ENCODE assay signal across 1 cellular context in the genomic region with DNA sequence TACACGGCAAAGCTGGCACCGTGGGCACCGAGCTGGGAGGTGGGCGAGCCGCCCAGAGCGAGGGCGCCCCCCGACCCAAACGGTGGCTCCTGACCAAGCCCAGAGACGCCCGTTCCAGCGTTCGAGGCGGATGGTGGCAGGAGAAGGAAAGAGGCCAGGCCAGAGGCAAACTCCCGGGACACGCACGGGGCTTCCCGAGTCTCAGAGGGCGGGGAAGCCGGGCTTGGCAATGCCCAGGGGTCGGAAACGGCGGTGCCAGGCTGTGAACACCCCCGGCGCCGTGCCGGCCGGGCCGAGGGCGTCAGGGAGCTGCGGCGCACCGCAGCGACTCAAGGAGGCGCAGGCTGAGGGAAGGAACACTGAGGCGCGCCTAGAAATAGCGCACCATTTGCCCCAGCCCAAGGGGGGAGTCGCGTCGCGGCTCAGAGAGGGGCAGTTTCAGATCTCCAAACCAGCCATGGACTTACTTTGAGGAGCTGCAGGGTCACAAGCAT.
A peak's percentile ranks its signal among the peaks of the same experiment; 100 is the strongest.
TF ChIP-seq lines count a peak whose summit lies in the region.

No MANE protein-coding gene starts in this region.

TF ChIP-seq in GM12878, 131 proteins besides CTCF, POLR2A, EP300 and RAD21 (continued from another document):
- TF ChIP-seq, protein P1, sequence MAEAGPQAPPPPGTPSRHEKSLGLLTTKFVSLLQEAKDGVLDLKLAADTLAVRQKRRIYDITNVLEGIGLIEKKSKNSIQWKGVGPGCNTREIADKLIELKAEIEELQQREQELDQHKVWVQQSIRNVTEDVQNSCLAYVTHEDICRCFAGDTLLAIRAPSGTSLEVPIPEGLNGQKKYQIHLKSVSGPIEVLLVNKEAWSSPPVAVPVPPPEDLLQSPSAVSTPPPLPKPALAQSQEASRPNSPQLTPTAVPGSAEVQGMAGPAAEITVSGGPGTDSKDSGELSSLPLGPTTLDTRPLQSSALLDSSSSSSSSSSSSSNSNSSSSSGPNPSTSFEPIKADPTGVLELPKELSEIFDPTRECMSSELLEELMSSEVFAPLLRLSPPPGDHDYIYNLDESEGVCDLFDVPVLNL (IDR thresholded peaks at IDR 0.05; ENCODE audit: low read depth, low read length) = no peak
- no peak for TF ChIP-seq MYB (IDR thresholded peaks at IDR 0.05; ENCODE audit: borderline replicate concordance, low read depth, low read length)
- no peak for TF ChIP-seq SIX5 (IDR thresholded peaks at IDR 0.05; ENCODE audit: low read depth, low read length, severe bottlenecking)
- TF ChIP-seq, protein P2, sequence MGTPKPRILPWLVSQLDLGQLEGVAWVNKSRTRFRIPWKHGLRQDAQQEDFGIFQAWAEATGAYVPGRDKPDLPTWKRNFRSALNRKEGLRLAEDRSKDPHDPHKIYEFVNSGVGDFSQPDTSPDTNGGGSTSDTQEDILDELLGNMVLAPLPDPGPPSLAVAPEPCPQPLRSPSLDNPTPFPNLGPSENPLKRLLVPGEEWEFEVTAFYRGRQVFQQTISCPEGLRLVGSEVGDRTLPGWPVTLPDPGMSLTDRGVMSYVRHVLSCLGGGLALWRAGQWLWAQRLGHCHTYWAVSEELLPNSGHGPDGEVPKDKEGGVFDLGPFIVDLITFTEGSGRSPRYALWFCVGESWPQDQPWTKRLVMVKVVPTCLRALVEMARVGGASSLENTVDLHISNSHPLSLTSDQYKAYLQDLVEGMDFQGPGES (IDR thresholded peaks at IDR 0.05) = no peak
- no peak; the same call in 1 of the 2 replicates for TF ChIP-seq SMARCA5 (IDR thresholded peaks at IDR 0.05)
- TF ChIP-seq, protein P3, sequence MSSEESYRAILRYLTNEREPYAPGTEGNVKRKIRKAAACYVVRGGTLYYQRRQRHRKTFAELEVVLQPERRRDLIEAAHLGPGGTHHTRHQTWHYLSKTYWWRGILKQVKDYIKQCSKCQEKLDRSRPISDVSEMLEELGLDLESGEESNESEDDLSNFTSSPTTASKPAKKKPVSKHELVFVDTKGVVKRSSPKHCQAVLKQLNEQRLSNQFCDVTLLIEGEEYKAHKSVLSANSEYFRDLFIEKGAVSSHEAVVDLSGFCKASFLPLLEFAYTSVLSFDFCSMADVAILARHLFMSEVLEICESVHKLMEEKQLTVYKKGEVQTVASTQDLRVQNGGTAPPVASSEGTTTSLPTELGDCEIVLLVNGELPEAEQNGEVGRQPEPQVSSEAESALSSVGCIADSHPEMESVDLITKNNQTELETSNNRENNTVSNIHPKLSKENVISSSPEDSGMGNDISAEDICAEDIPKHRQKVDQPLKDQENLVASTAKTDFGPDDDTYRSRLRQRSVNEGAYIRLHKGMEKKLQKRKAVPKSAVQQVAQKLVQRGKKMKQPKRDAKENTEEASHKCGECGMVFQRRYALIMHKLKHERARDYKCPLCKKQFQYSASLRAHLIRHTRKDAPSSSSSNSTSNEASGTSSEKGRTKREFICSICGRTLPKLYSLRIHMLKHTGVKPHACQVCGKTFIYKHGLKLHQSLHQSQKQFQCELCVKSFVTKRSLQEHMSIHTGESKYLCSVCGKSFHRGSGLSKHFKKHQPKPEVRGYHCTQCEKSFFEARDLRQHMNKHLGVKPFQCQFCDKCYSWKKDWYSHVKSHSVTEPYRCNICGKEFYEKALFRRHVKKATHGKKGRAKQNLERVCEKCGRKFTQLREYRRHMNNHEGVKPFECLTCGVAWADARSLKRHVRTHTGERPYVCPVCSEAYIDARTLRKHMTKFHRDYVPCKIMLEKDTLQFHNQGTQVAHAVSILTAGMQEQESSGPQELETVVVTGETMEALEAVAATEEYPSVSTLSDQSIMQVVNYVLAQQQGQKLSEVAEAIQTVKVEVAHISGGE (CRISPR knock-in tag; IDR thresholded peaks at IDR 0.05) = no peak
- TF ChIP-seq RUNX3 (IDR thresholded peaks at IDR 0.05; ENCODE audit: low read length) = no peak
- TF ChIP-seq WRNIP1 (IDR thresholded peaks at IDR 0.05; ENCODE audit: borderline replicate concordance, low read depth, low read length) = no peak
- TF ChIP-seq NR2C2 (IDR thresholded peaks at IDR 0.05; ENCODE audit: borderline replicate concordance, control insufficient read depth, insufficient read length, low read depth) = no peak
- TF ChIP-seq ESRRA (IDR thresholded peaks at IDR 0.05; ENCODE audit: low read length) = no peak
- TF ChIP-seq DPF2 (IDR thresholded peaks at IDR 0.05) = peak; percentile 70; the same call in 1 of the 2 replicates
- no peak for TF ChIP-seq YY1 (IDR thresholded peaks at IDR 0.05; ENCODE audit: low read depth, low read length)
- TF ChIP-seq NR2C1 (IDR thresholded peaks at IDR 0.05) = no peak
- TF ChIP-seq ZNF24 (IDR thresholded peaks at IDR 0.05) = no peak
- no peak for TF ChIP-seq ZNF274 (IDR thresholded peaks at IDR 0.05; ENCODE audit: insufficient read depth, insufficient read length)
- TF ChIP-seq, protein P4, sequence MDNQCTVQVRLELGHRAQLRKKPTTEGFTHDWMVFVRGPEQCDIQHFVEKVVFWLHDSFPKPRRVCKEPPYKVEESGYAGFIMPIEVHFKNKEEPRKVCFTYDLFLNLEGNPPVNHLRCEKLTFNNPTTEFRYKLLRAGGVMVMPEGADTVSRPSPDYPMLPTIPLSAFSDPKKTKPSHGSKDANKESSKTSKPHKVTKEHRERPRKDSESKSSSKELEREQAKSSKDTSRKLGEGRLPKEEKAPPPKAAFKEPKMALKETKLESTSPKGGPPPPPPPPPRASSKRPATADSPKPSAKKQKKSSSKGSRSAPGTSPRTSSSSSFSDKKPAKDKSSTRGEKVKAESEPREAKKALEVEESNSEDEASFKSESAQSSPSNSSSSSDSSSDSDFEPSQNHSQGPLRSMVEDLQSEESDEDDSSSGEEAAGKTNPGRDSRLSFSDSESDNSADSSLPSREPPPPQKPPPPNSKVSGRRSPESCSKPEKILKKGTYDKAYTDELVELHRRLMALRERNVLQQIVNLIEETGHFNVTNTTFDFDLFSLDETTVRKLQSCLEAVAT (IDR thresholded peaks at IDR 0.05) = no peak; the same call in 1 of the 2 replicates
- no peak for TF ChIP-seq ZNF384 (IDR thresholded peaks at IDR 0.05; ENCODE audit: borderline replicate concordance, low read depth, low read length)
- no peak for TF ChIP-seq EED (IDR thresholded peaks at IDR 0.05; ENCODE audit: low read depth)
- peak; percentile 49; the same call in 1 of the 2 replicates for TF ChIP-seq BACH1 (IDR thresholded peaks at IDR 0.05; ENCODE audit: borderline replicate concordance)
- TF ChIP-seq BHLHE40 (IDR thresholded peaks at IDR 0.05; ENCODE audit: borderline replicate concordance in 1 of 2, low read depth in 2 of 2, low read length in 1 of 2) = no peak
- no peak for TF ChIP-seq CEBPB (IDR thresholded peaks at IDR 0.05; ENCODE audit: borderline replicate concordance in 1 of 2, low read depth in 2 of 2, low read length in 2 of 2)
- no peak for TF ChIP-seq RELA (IDR thresholded peaks at IDR 0.05; ENCODE audit: borderline replicate concordance, partially characterized antibody)
- TF ChIP-seq ZNF207 (IDR thresholded peaks at IDR 0.05; ENCODE audit: borderline replicate concordance) = no peak
- TF ChIP-seq ZZZ3 (IDR thresholded peaks at IDR 0.05; ENCODE audit: control insufficient read depth, insufficient read length, low read depth) = no peak
- TF ChIP-seq CHD1 (IDR thresholded peaks at IDR 0.05; ENCODE audit: low read depth, low read length) = no peak
- TF ChIP-seq MEF2A (IDR thresholded peaks at IDR 0.05; ENCODE audit: insufficient read depth, low read depth, low read length) = no peak
- TF ChIP-seq, protein P5, sequence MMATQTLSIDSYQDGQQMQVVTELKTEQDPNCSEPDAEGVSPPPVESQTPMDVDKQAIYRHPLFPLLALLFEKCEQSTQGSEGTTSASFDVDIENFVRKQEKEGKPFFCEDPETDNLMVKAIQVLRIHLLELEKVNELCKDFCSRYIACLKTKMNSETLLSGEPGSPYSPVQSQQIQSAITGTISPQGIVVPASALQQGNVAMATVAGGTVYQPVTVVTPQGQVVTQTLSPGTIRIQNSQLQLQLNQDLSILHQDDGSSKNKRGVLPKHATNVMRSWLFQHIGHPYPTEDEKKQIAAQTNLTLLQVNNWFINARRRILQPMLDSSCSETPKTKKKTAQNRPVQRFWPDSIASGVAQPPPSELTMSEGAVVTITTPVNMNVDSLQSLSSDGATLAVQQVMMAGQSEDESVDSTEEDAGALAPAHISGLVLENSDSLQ (IDR thresholded peaks at IDR 0.05) = no peak
- peak; percentile 84 for TF ChIP-seq LARP7 (IDR thresholded peaks at IDR 0.05)
- no peak for TF ChIP-seq PML (IDR thresholded peaks at IDR 0.05; ENCODE audit: low read length)
